Comparison of ENCODE assay signal across 21 cellular contexts in the genomic region with DNA sequence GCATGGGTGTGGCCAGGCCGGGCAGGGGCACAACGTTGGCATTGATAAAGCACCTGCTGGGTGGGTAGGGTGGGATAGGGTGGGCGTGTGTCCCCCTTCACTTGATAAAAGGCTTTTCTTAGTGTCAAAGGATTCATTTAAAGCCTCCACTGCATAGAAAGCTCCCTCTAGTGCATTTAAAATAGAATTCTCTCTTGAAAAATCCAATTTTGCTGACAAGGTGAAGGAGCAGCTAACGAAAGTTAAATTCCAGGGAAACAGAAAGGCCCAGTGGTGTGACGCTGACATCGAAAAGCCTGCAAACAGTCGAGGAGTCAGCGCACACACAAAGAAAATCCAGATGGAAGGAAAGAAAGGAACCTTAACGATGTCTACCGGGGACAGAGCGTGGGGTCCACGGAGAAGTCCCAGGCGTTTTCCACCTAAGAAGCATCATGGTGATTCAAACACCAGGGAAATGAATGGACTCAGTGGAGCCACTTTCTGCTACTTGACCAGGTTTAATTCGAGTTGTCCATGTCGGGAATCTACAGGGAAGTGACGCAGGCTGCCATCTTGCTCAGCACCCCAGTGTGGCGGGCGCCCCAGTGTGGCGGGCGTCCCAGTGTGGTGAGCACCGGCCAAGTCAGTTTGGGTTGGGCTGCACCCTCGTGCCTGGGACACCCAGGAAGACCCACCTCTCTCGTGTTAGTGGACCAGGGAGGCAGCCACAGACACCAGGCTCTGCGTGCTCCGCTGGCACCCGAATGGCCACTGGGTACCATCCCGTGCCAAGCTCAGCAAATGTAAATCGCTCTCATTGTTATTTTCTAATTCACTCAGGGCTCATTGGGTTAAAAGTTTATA.
DNase-seq lines count a peak whose midpoint lies in the region; ATAC-seq, FAIRE-seq and TF ChIP-seq lines count a peak whose summit lies in the region.
"Had no signal": no experiment of that assay in that cellular context is flagged by ENCODE, and none has a peak within 500 bp of the region (broad histone marks: within the 10 kb centered on the region; RNA-seq: fewer than 3 reads in every experiment).

No MANE protein-coding gene starts in this region.

- H3K4me1 ChIP-seq in kidney (ENCODE audit: control insufficient read depth in 1 of 2, insufficient read depth in 1 of 2, low read depth in 1 of 2, low read length in 2 of 2) (no peaks in the 10 kb centered on the region), mammary epithelial cell (ENCODE audit: insufficient read depth, low read length) (no peaks in the 10 kb centered on the region), mesenchymal stem cell (ENCODE audit: control insufficient read depth, insufficient read depth, low read depth, low read length) (peaks cover 3% of the 10 kb centered on the region)
- H3K4me1 ChIP-seq: Caco-2 had no signal

- no peaks in the 10 kb centered on the region for H3K27me3 ChIP-seq in mammary epithelial cell (ENCODE audit: insufficient read depth, low read length)
- no peaks in the 10 kb centered on the region for H3K27me3 ChIP-seq in mesenchymal stem cell (ENCODE audit: control insufficient read depth in 1 of 2, insufficient read depth in 1 of 2, low read length in 2 of 2)

- H2BK120ac ChIP-seq in mesenchymal stem cell (ENCODE audit: low read depth, low read length), result no peak overlapping the region

- no peaks in the 10 kb centered on the region for H3K36me3 ChIP-seq in kidney (ENCODE audit: control insufficient read depth in 1 of 2, insufficient read depth in 2 of 2, low read length in 2 of 2)
- no peaks in the 10 kb centered on the region for H3K36me3 ChIP-seq in mammary epithelial cell (ENCODE audit: insufficient read depth, low read length)
- H3K36me3 ChIP-seq in mesenchymal stem cell (ENCODE audit: control insufficient read depth in 1 of 2, insufficient read depth in 2 of 2, low read depth in 1 of 2, low read length in 2 of 2), result no peaks in the 10 kb centered on the region

- H2BK12ac ChIP-seq in mesenchymal stem cell (ENCODE audit: low read length in 2 of 2), result no peak overlapping the region

- CTCF ChIA-PET in mammary epithelial cell (lab: Charles Lee; ENCODE audit: low non-redundant PET), result no interaction called here

- H3K4ac ChIP-seq in mesenchymal stem cell (ENCODE audit: low read depth in 1 of 2, low read length in 2 of 2), result no peak overlapping the region

- TF ChIP-seq CTCF in kidney (IDR thresholded peaks at IDR 0.05; ENCODE audit: borderline replicate concordance, extremely low read depth, insufficient read depth), result no peak
- no peak for TF ChIP-seq CTCF in mammary epithelial cell (conservative IDR thresholded peaks at IDR 0.05 in 1 of 2, IDR thresholded peaks at IDR 0.05 in 1 of 2; ENCODE audit: extremely low read depth in 1 of 2, insufficient read depth in 1 of 2, low read depth in 1 of 2, low read length in 2 of 2)

- no peak for FAIRE-seq in kidney (lab: Jason Lieb, UNC)
- FAIRE-seq: GM18507 had no signal

- no peak overlapping the region for H2AK5ac ChIP-seq in mesenchymal stem cell (ENCODE audit: low read length, severe bottlenecking)

- DNase-seq in activated effector memory CD4-positive, alpha-beta T cell treated with anti-CD3 and anti-CD28 coated beads, Interleukin-2, amount 50 U/mL, for 16 hours, result peak; percentile 49
- DNase-seq in activated effector memory CD4-positive, alpha-beta T cell treated with Interleukin-2 at 50 U/mL for 16 hours, result no peak
- DNase-seq in RPMI7951 (ENCODE audit: low read depth) (peak; percentile 29), kidney (peak; percentile 33), sciatic nerve (ENCODE audit: low spot score) (peak; percentile 28), mammary epithelial cell (no peak), mesenchymal stem cell (no peak)
- DNase-seq: DMS53; HCEC 1CT; KG1; NCI-H1092 treated with DMSO at 0.1 percent for 48 hours; NCI-H1694; NCI-H2107; NCI-H226; NCI-H69; NK-92 treated with Interleukin-12 subunit alpha and Interleukin-12 subunit beta, amount 100 ng/mL, for 24 hours; OCI-M1 had no signal

- H3K4me2 ChIP-seq in mammary epithelial cell (ENCODE audit: insufficient read depth, low read depth, low read length), result no peak overlapping the region
- H3K4me2 ChIP-seq in mesenchymal stem cell (ENCODE audit: low read length, poor library complexity, severe bottlenecking), result no peak overlapping the region

- no peak overlapping the region for H4K91ac ChIP-seq in mesenchymal stem cell (ENCODE audit: low read length)

- no peak for ATAC-seq in sciatic nerve
- no peak for ATAC-seq in GM18858 (IDR thresholded peaks at IDR 0.05; ENCODE audit: unreplicated experiment)

- H2AFZ ChIP-seq in mammary epithelial cell (ENCODE audit: low read depth, low read length), result no peak overlapping the region
- H2AFZ ChIP-seq in mesenchymal stem cell (ENCODE audit: low read depth, low read length), result no peak overlapping the region

- H3K9ac ChIP-seq in kidney (ENCODE audit: low read length in 2 of 2), result no peak overlapping the region
- no peak overlapping the region for H3K9ac ChIP-seq in mammary epithelial cell (ENCODE audit: insufficient read depth, low read length)
- no peak overlapping the region for H3K9ac ChIP-seq in mesenchymal stem cell (ENCODE audit: low read length)

- dilution Hi-C loops in mammary epithelial cell (cut with HindIII; ENCODE audit: low sequenced_read_pairs), result no loop called here

- H3K4me3 ChIP-seq in kidney (ENCODE audit: low read length in 2 of 2) (no peak overlapping the region), mammary epithelial cell (replicated peaks in 1 of 3; ENCODE audit: insufficient read depth in 1 of 3, low read depth in 2 of 3, low read length in 3 of 3) (no peak overlapping the region), mesenchymal stem cell (ENCODE audit: insufficient read depth in 1 of 2, low read depth in 1 of 2, low read length in 2 of 2) (no peak overlapping the region)

- 83% methylated on average over 20 of the region's 28 CpGs for WGBS in mammary epithelial cell (ENCODE audit: low coverage, missing lambda C conversion rate)
- WGBS in mesenchymal stem cell, result 84% methylated on average over 20 of the region's 28 CpGs

- no peaks in the 10 kb centered on the region for H3K79me2 ChIP-seq in mammary epithelial cell (ENCODE audit: insufficient read depth, low read length)

- H3K23ac ChIP-seq in mesenchymal stem cell (ENCODE audit: low read length in 2 of 2), result no peak overlapping the region

- BruUV-seq in mammary epithelial cell (replicated peaks; lab: Mats Ljungman, UMichigan), result no TSS peak

- no peak overlapping the region for H3K27ac ChIP-seq in kidney (ENCODE audit: low read depth in 2 of 2, low read length in 2 of 2)
- H3K27ac ChIP-seq in mammary epithelial cell (ENCODE audit: insufficient read depth, low read depth, low read length), result no peak overlapping the region
- no peak overlapping the region for H3K27ac ChIP-seq in mesenchymal stem cell (ENCODE audit: low read length, poor library complexity, severe bottlenecking)
- H3K27ac ChIP-seq: C4-2B had no signal

- no peak overlapping the region for H4K8ac ChIP-seq in mesenchymal stem cell (ENCODE audit: low read length)

- in situ Hi-C loops in mammary epithelial cell (cut with MboI; ENCODE audit: low sequenced_read_pairs in 2 of 2), result no loop called here

- no peak overlapping the region for H3K18ac ChIP-seq in mesenchymal stem cell (ENCODE audit: low read depth in 1 of 2, low read length in 2 of 2)

- H3K9me3 ChIP-seq in kidney (ENCODE audit: control insufficient read depth in 1 of 2, low read length in 2 of 2) (no peaks in the 10 kb centered on the region), mammary epithelial cell (replicated peaks; ENCODE audit: insufficient read depth, low read length) (peaks cover 39% of the 10 kb centered on the region), mesenchymal stem cell (ENCODE audit: control insufficient read depth, low read length) (no peaks in the 10 kb centered on the region)
- H3K9me3 ChIP-seq: Caco-2 had no signal

- H3K14ac ChIP-seq in mesenchymal stem cell (ENCODE audit: low read length in 2 of 2), result no peak overlapping the region

- no peaks in the 10 kb centered on the region for H3K79me1 ChIP-seq in mesenchymal stem cell (replicated peaks; ENCODE audit: low read length, poor library complexity, severe bottlenecking)

- H2BK5ac ChIP-seq in mesenchymal stem cell (ENCODE audit: low read depth, low read length, poor library complexity, severe bottlenecking), result no peak overlapping the region

- H2BK15ac ChIP-seq in mesenchymal stem cell (ENCODE audit: low read depth, poor library complexity, severe bottlenecking), result no peak overlapping the region

- no peaks in the 10 kb centered on the region for H4K20me1 ChIP-seq in mammary epithelial cell (ENCODE audit: insufficient read depth, low read length)

- intact Hi-C loops in kidney (cut with DNase I), result no loop called here
- intact Hi-C loops in sciatic nerve (cut with DNase I), result no loop called here
- intact Hi-C loops in mammary epithelial cell (cut with micrococcal nuclease), result no loop called here

Comparison
In these comparisons a context has a peak if more than half of its experiments do, and no peak if none do; other contexts are left out.
1. DNase-seq: peak in activated effector memory CD4-positive, alpha-beta T cell treated with anti-CD3 and anti-CD28 coated beads, Interleukin-2, amount 50 U/mL, for 16 hours (single experiment), RPMI7951 (single experiment), kidney (single experiment) and sciatic nerve (single experiment); none in activated effector memory CD4-positive, alpha-beta T cell treated with Interleukin-2 at 50 U/mL for 16 hours (single experiment), mammary epithelial cell (single experiment) and mesenchymal stem cell (single experiment).